27 cellular contexts compared by ENCODE assay signal in genomic region chr6:80969439-80969838, GRCh38.
DNase-seq lines count a peak whose midpoint lies in the region; ATAC-seq, FAIRE-seq and TF ChIP-seq lines count a peak whose summit lies in the region.
"Had no signal": no experiment of that assay in that cellular context is flagged by ENCODE, and none has a peak within 500 bp of the region (broad histone marks: within the 10 kb centered on the region; RNA-seq: fewer than 3 reads in every experiment).

No MANE protein-coding gene starts in this region.

- no peaks in the 10 kb centered on the region for H3K79me2 ChIP-seq in PC-3 (ENCODE audit: low read length)

- H3K27me3 ChIP-seq in PC-3 (ENCODE audit: low read length) (no peaks in the 10 kb centered on the region), upper lobe of left lung (no peaks in the 10 kb centered on the region)
- H3K27me3 ChIP-seq: MG63, thyroid gland had no signal

- H3K9ac ChIP-seq in PC-3 (ENCODE audit: low read length): no peak overlapping the region

- no peak overlapping the region for H3K4me2 ChIP-seq in PC-3 (ENCODE audit: low read length)

- DNase-seq in DMS53 treated with DMSO at 0.1 percent for 48 hours (lab: John Stamatoyannopoulos, UW; ENCODE audit: unreplicated experiment) (peak; percentile 35), HT1080 (ENCODE audit: low read depth) (peak; percentile 25), PC-3 (no peak), upper lobe of left lung (no peak), NCI-H2227 treated with DMSO at 0.1 percent for 48 hours (lab: John Stamatoyannopoulos, UW) (no peak), NCI-H187 treated with DMSO at 0.1 percent for 48 hours (lab: John Stamatoyannopoulos, UW) (no peak)
- DNase-seq: activated CD4-positive, alpha-beta memory T cell treated with anti-CD3 and anti-CD28 coated beads for 36 hours; activated CD4-positive, CD25-positive, alpha-beta regulatory T cell; activated gamma-delta T cell; CD4-positive, alpha-beta memory T cell; DMS79; glutamatergic neuron; MG63; naive B cell; NCI-H1436; NCI-H446; RPMI8226; small intestine; stimulated activated CD4-positive, alpha-beta T cell treated with anti-CD3 and anti-CD28 coated beads, Interleukin-4, amount 100 ng/mL, for 1 hour; stimulated activated naive CD4-positive, alpha-beta T cell treated with Interleukin-2 at 50 U/mL for 16 hours; T1000; thyroid gland had no signal

- H3K4me1 ChIP-seq in PC-3 (ENCODE audit: insufficient read depth, low read length) (no peaks in the 10 kb centered on the region), upper lobe of left lung (no peaks in the 10 kb centered on the region)
- H3K4me1 ChIP-seq: thyroid gland had no signal

- H3K36me3 ChIP-seq in PC-3 (ENCODE audit: low read depth, low read length) (no peaks in the 10 kb centered on the region), upper lobe of left lung (no peaks in the 10 kb centered on the region)
- H3K36me3 ChIP-seq: MG63, thyroid gland had no signal

- H2AFZ ChIP-seq in PC-3 (ENCODE audit: low read length): no peak overlapping the region

- no peak for TF ChIP-seq EP300 in upper lobe of left lung (IDR thresholded peaks at IDR 0.05)

- POLR2A ChIA-PET in PC-3 (lab: Charles Lee; ENCODE audit: unreplicated experiment): no interaction called here

- H4K20me1 ChIP-seq in PC-3 (ENCODE audit: low read length): no peaks in the 10 kb centered on the region

- no peak for TF ChIP-seq POLR2A in upper lobe of left lung (IDR thresholded peaks at IDR 0.05)

- H3K4me3 ChIP-seq in PC-3 (ENCODE audit: low read length) (no peak overlapping the region), upper lobe of left lung (no peak overlapping the region)
- H3K4me3 ChIP-seq: MG63, thyroid gland had no signal

- H3K27ac ChIP-seq in PC-3 (ENCODE audit: low read length) (no peak overlapping the region), upper lobe of left lung (no peak overlapping the region)
- H3K27ac ChIP-seq: HL-60, thyroid gland had no signal

- CTCF ChIA-PET in PC-3 (lab: Charles Lee): no interaction called here

- peak; percentile 64 for ATAC-seq in PC-3
- ATAC-seq in GM19351 (IDR thresholded peaks at IDR 0.05; ENCODE audit: unreplicated experiment): no peak
- no peak for ATAC-seq in upper lobe of left lung (ENCODE audit: low FRiP score in 2 of 2)

- no peaks in the 10 kb centered on the region for H3F3A ChIP-seq in PC-3 (ENCODE audit: low read length, unreplicated experiment)

- intact Hi-C loops in PC-3 (cut with micrococcal nuclease): no loop called here

- TF ChIP-seq CTCF in PC-3 (conservative IDR thresholded peaks at IDR 0.05; ENCODE audit: low read depth, low read length): no peak
- TF ChIP-seq CTCF in upper lobe of left lung (IDR thresholded peaks at IDR 0.05): no peak

- FAIRE-seq in islet of Langerhans (lab: Jason Lieb, UNC): peak; percentile 36
- FAIRE-seq: GM12892, GM19239, small intestine had no signal

- H3K9me3 ChIP-seq in PC-3 (ENCODE audit: low read length) (no peaks in the 10 kb centered on the region), upper lobe of left lung (no peaks in the 10 kb centered on the region)
- H3K9me3 ChIP-seq: MG63, thyroid gland had no signal

- no TSS peak for BruUV-seq in PC-3 (replicated peaks; lab: Mats Ljungman, UMichigan)

- H3K9me2 ChIP-seq in PC-3 (replicated peaks; ENCODE audit: low read length): no peaks in the 10 kb centered on the region

Comparison
In these comparisons a context has a peak if more than half of its experiments do, and no peak if none do; other contexts are left out.
1. DNase-seq: peak in DMS53 treated with DMSO at 0.1 percent for 48 hours (single experiment) and HT1080 (single experiment); none in PC-3 (single experiment), upper lobe of left lung (0 of 2), NCI-H2227 treated with DMSO at 0.1 percent for 48 hours (single experiment) and NCI-H187 treated with DMSO at 0.1 percent for 48 hours (single experiment).